1 cellular context compared by ENCODE assay signal in genomic region chr11:115670538-115671200, GRCh38.
TF ChIP-seq lines count a peak whose summit lies in the region.

No MANE protein-coding gene starts in this region.

TF ChIP-seq in HEK293, 187 proteins besides CTCF, POLR2A, EP300 and RAD21 (continued from another document):
- TF ChIP-seq PRDM2 (tag by site-specific recombination; IDR thresholded peaks at IDR 0.05; ENCODE audit: borderline replicate concordance), result no peak
- no peak; the same call in 1 of the 2 replicates for TF ChIP-seq SP7 (tag by site-specific recombination; IDR thresholded peaks at IDR 0.05)
- TF ChIP-seq ZNF404 (tag by site-specific recombination; IDR thresholded peaks at IDR 0.05), result no peak
- TF ChIP-seq YY1 (tag by site-specific recombination; IDR thresholded peaks at IDR 0.05), result no peak
- no peak for TF ChIP-seq ZNF16 (tag by site-specific recombination; IDR thresholded peaks at IDR 0.05; ENCODE audit: low read depth)
- TF ChIP-seq ZNF426 (tag by site-specific recombination; IDR thresholded peaks at IDR 0.05), result no peak
- TF ChIP-seq TCF7L2 (IDR thresholded peaks at IDR 0.05; ENCODE audit: borderline replicate concordance, low read depth, low read length), result no peak
- TF ChIP-seq ZNF211 (tag by site-specific recombination; IDR thresholded peaks at IDR 0.05; ENCODE audit: low read depth), result no peak
- no peak for TF ChIP-seq ZNF664 (tag by site-specific recombination; IDR thresholded peaks at IDR 0.05)
- TF ChIP-seq, protein P1, sequence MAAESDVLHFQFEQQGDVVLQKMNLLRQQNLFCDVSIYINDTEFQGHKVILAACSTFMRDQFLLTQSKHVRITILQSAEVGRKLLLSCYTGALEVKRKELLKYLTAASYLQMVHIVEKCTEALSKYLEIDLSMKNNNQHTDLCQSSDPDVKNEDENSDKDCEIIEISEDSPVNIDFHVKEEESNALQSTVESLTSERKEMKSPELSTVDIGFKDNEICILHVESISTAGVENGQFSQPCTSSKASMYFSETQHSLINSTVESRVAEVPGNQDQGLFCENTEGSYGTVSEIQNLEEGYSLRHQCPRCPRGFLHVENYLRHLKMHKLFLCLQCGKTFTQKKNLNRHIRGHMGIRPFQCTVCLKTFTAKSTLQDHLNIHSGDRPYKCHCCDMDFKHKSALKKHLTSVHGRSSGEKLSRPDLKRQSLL (tag by site-specific recombination; IDR thresholded peaks at IDR 0.05), result no peak
- TF ChIP-seq ZNF354C (tag by site-specific recombination; IDR thresholded peaks at IDR 0.05; ENCODE audit: borderline replicate concordance, low read depth), result no peak
- TF ChIP-seq ZNF155 (tag by site-specific recombination; IDR thresholded peaks at IDR 0.05), result no peak
- no peak for TF ChIP-seq ZNF302 (tag by site-specific recombination; IDR thresholded peaks at IDR 0.05; ENCODE audit: low read depth)
- TF ChIP-seq OSR2 (tag by site-specific recombination; IDR thresholded peaks at IDR 0.05), result peak; percentile 33; the same call in 1 of the 2 replicates
- TF ChIP-seq, protein P2, sequence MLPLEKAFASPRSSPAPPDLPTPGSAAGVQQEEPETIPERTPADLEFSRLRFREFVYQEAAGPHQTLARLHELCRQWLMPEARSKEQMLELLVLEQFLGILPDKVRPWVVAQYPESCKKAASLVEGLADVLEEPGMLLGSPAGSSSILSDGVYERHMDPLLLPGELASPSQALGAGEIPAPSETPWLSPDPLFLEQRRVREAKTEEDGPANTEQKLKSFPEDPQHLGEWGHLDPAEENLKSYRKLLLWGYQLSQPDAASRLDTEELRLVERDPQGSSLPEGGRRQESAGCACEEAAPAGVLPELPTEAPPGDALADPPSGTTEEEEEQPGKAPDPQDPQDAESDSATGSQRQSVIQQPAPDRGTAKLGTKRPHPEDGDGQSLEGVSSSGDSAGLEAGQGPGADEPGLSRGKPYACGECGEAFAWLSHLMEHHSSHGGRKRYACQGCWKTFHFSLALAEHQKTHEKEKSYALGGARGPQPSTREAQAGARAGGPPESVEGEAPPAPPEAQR (tag by site-specific recombination; IDR thresholded peaks at IDR 0.05), result no peak
- no peak for TF ChIP-seq ZFP41 (tag by site-specific recombination; IDR thresholded peaks at IDR 0.05; ENCODE audit: borderline replicate concordance)
- no peak for TF ChIP-seq ZFP69B (tag by site-specific recombination; IDR thresholded peaks at IDR 0.05)
- TF ChIP-seq, protein P3, sequence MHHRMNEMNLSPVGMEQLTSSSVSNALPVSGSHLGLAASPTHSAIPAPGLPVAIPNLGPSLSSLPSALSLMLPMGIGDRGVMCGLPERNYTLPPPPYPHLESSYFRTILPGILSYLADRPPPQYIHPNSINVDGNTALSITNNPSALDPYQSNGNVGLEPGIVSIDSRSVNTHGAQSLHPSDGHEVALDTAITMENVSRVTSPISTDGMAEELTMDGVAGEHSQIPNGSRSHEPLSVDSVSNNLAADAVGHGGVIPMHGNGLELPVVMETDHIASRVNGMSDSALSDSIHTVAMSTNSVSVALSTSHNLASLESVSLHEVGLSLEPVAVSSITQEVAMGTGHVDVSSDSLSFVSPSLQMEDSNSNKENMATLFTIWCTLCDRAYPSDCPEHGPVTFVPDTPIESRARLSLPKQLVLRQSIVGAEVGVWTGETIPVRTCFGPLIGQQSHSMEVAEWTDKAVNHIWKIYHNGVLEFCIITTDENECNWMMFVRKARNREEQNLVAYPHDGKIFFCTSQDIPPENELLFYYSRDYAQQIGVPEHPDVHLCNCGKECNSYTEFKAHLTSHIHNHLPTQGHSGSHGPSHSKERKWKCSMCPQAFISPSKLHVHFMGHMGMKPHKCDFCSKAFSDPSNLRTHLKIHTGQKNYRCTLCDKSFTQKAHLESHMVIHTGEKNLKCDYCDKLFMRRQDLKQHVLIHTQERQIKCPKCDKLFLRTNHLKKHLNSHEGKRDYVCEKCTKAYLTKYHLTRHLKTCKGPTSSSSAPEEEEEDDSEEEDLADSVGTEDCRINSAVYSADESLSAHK (tag by site-specific recombination; IDR thresholded peaks at IDR 0.05), result no peak
- TF ChIP-seq, protein P4, sequence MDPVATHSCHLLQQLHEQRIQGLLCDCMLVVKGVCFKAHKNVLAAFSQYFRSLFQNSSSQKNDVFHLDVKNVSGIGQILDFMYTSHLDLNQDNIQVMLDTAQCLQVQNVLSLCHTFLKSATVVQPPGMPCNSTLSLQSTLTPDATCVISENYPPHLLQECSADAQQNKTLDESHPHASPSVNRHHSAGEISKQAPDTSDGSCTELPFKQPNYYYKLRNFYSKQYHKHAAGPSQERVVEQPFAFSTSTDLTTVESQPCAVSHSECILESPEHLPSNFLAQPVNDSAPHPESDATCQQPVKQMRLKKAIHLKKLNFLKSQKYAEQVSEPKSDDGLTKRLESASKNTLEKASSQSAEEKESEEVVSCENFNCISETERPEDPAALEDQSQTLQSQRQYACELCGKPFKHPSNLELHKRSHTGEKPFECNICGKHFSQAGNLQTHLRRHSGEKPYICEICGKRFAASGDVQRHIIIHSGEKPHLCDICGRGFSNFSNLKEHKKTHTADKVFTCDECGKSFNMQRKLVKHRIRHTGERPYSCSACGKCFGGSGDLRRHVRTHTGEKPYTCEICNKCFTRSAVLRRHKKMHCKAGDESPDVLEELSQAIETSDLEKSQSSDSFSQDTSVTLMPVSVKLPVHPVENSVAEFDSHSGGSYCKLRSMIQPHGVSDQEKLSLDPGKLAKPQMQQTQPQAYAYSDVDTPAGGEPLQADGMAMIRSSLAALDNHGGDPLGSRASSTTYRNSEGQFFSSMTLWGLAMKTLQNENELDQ (tag by site-specific recombination; IDR thresholded peaks at IDR 0.05; ENCODE audit: low read depth), result no peak
- TF ChIP-seq, protein P5, sequence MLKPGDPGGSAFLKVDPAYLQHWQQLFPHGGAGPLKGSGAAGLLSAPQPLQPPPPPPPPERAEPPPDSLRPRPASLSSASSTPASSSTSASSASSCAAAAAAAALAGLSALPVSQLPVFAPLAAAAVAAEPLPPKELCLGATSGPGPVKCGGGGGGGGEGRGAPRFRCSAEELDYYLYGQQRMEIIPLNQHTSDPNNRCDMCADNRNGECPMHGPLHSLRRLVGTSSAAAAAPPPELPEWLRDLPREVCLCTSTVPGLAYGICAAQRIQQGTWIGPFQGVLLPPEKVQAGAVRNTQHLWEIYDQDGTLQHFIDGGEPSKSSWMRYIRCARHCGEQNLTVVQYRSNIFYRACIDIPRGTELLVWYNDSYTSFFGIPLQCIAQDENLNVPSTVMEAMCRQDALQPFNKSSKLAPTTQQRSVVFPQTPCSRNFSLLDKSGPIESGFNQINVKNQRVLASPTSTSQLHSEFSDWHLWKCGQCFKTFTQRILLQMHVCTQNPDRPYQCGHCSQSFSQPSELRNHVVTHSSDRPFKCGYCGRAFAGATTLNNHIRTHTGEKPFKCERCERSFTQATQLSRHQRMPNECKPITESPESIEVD (tag by site-specific recombination; IDR thresholded peaks at IDR 0.05), result no peak
- no peak for TF ChIP-seq ZNF785 (tag by site-specific recombination; IDR thresholded peaks at IDR 0.05)
- TF ChIP-seq ZNF791 (tag by site-specific recombination; IDR thresholded peaks at IDR 0.05), result no peak
- no peak for TF ChIP-seq ZNF423 (tag by site-specific recombination; IDR thresholded peaks at IDR 0.05)
- TF ChIP-seq ZNF776 (tag by site-specific recombination; IDR thresholded peaks at IDR 0.05; ENCODE audit: borderline replicate concordance), result no peak
- TF ChIP-seq, protein P6, sequence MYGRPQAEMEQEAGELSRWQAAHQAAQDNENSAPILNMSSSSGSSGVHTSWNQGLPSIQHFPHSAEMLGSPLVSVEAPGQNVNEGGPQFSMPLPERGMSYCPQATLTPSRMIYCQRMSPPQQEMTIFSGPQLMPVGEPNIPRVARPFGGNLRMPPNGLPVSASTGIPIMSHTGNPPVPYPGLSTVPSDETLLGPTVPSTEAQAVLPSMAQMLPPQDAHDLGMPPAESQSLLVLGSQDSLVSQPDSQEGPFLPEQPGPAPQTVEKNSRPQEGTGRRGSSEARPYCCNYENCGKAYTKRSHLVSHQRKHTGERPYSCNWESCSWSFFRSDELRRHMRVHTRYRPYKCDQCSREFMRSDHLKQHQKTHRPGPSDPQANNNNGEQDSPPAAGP (tag by site-specific recombination; IDR thresholded peaks at IDR 0.05), result no peak
- TF ChIP-seq ZNF140 (tag by site-specific recombination; IDR thresholded peaks at IDR 0.05), result no peak
- TF ChIP-seq KLF16 (tag by site-specific recombination; IDR thresholded peaks at IDR 0.05), result no peak
- TF ChIP-seq, protein P7, sequence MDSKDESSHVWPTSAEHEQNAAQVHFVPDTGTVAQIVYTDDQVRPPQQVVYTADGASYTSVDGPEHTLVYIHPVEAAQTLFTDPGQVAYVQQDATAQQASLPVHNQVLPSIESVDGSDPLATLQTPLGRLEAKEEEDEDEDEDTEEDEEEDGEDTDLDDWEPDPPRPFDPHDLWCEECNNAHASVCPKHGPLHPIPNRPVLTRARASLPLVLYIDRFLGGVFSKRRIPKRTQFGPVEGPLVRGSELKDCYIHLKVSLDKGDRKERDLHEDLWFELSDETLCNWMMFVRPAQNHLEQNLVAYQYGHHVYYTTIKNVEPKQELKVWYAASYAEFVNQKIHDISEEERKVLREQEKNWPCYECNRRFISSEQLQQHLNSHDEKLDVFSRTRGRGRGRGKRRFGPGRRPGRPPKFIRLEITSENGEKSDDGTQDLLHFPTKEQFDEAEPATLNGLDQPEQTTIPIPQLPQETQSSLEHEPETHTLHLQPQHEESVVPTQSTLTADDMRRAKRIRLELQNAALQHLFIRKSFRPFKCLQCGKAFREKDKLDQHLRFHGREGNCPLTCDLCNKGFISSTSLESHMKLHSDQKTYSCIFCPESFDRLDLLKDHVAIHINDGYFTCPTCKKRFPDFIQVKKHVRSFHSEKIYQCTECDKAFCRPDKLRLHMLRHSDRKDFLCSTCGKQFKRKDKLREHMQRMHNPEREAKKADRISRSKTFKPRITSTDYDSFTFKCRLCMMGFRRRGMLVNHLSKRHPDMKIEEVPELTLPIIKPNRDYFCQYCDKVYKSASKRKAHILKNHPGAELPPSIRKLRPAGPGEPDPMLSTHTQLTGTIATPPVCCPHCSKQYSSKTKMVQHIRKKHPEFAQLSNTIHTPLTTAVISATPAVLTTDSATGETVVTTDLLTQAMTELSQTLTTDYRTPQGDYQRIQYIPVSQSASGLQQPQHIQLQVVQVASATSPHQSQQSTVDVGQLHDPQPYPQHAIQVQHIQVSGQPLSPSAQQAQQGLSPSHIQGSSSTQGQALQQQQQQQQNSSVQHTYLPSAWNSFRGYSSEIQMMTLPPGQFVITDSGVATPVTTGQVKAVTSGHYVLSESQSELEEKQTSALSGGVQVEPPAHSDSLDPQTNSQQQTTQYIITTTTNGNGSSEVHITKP (tag by site-specific recombination; IDR thresholded peaks at IDR 0.05), result peak; percentile 95
- no peak for TF ChIP-seq ZBTB1 (tag by site-specific recombination; IDR thresholded peaks at IDR 0.05)
- TF ChIP-seq ZNF660 (tag by site-specific recombination; IDR thresholded peaks at IDR 0.05), result no peak
